ENCODE assay signal across 17 cellular contexts in the genomic region with DNA sequence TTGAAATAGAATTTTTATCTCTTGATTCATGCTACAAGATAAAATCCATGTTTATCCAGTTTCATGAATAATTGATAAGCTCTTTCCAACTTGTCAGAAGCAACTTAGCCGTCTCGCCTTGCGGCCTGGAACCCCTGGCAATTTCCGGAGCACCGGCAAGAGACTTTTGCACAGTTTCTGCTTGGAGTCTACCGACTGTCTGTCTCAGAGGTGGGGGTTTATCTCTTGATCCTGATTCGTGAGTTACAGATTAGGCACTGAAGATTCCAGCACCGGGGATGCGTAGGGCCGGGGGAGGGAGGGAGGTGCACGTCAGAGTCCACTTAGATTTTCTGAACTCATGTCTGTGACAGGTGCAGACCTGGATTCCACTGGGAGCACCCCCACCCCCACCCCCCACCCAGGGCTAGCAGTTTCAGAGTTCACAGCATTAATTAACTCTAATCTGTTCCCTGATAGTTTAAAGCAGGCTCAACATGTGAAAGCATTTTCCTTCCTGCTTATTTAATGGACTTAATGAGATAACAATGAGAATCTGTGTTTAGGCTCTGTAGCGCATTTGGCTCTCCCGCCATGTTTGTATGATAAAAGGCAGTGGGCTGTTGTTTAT. TPM values are rescaled to one million over a fixed set of nuclear protein-coding genes. Genes with fewer than 3 reads are reported as not detected.
DNase-seq lines count a peak whose midpoint lies in the region; TF ChIP-seq lines count a peak whose summit lies in the region.
"Had no signal": no experiment of that assay in that cellular context is flagged by ENCODE, and none has a peak within 500 bp of the region (broad histone marks: within the 10 kb centered on the region; RNA-seq: fewer than 3 reads in every experiment).

No MANE protein-coding gene starts in this region.

- no peaks in the 10 kb centered on the region for H3K79me2 ChIP-seq in mesendoderm (ENCODE audit: control insufficient read depth, insufficient read depth, low read length)

- TF ChIP-seq CTCF in ascending aorta (IDR thresholded peaks at IDR 0.05) (no peak), GM10266 (IDR thresholded peaks at IDR 0.05; ENCODE audit: control insufficient read depth, insufficient read depth, low read depth, missing control alignments) (no peak)

- H2BK120ac ChIP-seq in mesendoderm (ENCODE audit: low read depth, low read length) = no peak overlapping the region

- H3K27ac ChIP-seq in ascending aorta (peak overlapping the region; percentile 15 to 45), mesendoderm (ENCODE audit: low read depth, low read length) (no peak overlapping the region)
- H3K27ac ChIP-seq: vagina had no signal

- peaks cover 10 to 11% of the 10 kb centered on the region in 2 donors for H3K9me3 ChIP-seq in ascending aorta

- no peaks in the 10 kb centered on the region for H3K27me3 ChIP-seq in ascending aorta
- no peaks in the 10 kb centered on the region for H3K27me3 ChIP-seq in mesendoderm (ENCODE audit: insufficient read depth, low read length, poor library complexity)
- H3K27me3 ChIP-seq: vagina had no signal

- H4K5ac ChIP-seq in mesendoderm (ENCODE audit: low read length) = no peak overlapping the region

- H3K4me1 ChIP-seq in ascending aorta = peaks cover 0 to 13% of the 10 kb centered on the region in 2 donors
- H3K4me1 ChIP-seq in mesendoderm (ENCODE audit: control insufficient read depth, low read depth, low read length) = no peaks in the 10 kb centered on the region
- H3K4me1 ChIP-seq: vagina had no signal

- H3K56ac ChIP-seq in mesendoderm (ENCODE audit: low read length) = no peak overlapping the region

- H3K79me1 ChIP-seq in mesendoderm (ENCODE audit: low read length) = no peaks in the 10 kb centered on the region

- H2BK5ac ChIP-seq in mesendoderm (ENCODE audit: low read length) = no peak overlapping the region

- DNase-seq in A172 (ENCODE audit: low spot score) (peak; percentile 30), M059J (ENCODE audit: low read depth) (peak; percentile 60), ascending aorta (ENCODE audit: low spot score in 2 of 2) (no peak), mesendoderm (peak; percentile 71), NAMALWA (ENCODE audit: low spot score) (no peak), GM10266 (ENCODE audit: extremely low spot score) (no peak), ecto neural progenitor cell (ENCODE audit: low spot score) (no peak), NK-92 (lab: John Stamatoyannopoulos, UW; ENCODE audit: unreplicated experiment) (no peak)
- DNase-seq: ACHN; activated CD4-positive, alpha-beta memory T cell treated with anti-CD3 and anti-CD28 coated beads, Interleukin-2, amount 10 ng/mL, durations not matched to agents 7 days and 5 days; amygdala; MM.1S; natural killer cell; NCI-H446; T-helper 1 cell had no signal

- no peak overlapping the region for H3K23ac ChIP-seq in mesendoderm (ENCODE audit: low read length)

- H4K8ac ChIP-seq in mesendoderm (ENCODE audit: low read depth, low read length) = no peak overlapping the region

- no peak overlapping the region for H3K4ac ChIP-seq in mesendoderm (ENCODE audit: low read depth, low read length)

- H3K4me3 ChIP-seq in ascending aorta (peak overlapping the region in 1 of 2 donors; percentile 16), mesendoderm (ENCODE audit: low read length) (no peak overlapping the region)
- H3K4me3 ChIP-seq: vagina had no signal

- H3K18ac ChIP-seq in mesendoderm (ENCODE audit: low read length) = no peak overlapping the region

- intact Hi-C loops in ascending aorta (cut with DNase I) = no loop called here

- WGBS in mesendoderm (ENCODE audit: extremely low coverage, insufficient coverage, low lambda C conversion rate) = no CpG with 5 or more reads among the region's 13 CpGs

- H3K36me3 ChIP-seq in ascending aorta (no peaks in the 10 kb centered on the region), mesendoderm (ENCODE audit: control insufficient read depth, insufficient read depth, low read length) (no peaks in the 10 kb centered on the region)
- H3K36me3 ChIP-seq: vagina had no signal

- H2BK15ac ChIP-seq in mesendoderm (replicated peaks; ENCODE audit: low read depth) = no peak overlapping the region

- H3K9ac ChIP-seq in mesendoderm (ENCODE audit: low read length) = no peak overlapping the region

- no peak overlapping the region for H2AK5ac ChIP-seq in mesendoderm (ENCODE audit: low read length)

- no peak overlapping the region for H3K4me2 ChIP-seq in mesendoderm (ENCODE audit: low read length)

RNA-seq across cellular contexts. Expression of a gene that starts 8.0 kb away (rescaled TPM):
- 0.78 and 2.4 TPM in 2 replicates for total RNA-seq in A172 (2014; rRNA removed; shearing (Covaris generic))
- total RNA-seq in M059J (2014; rRNA removed; shearing (Covaris generic)) = 14.2 and 24.2 TPM in 2 replicates
- 2.1 TPM for total RNA-seq in ascending aorta
- polyA plus RNA-seq in mesendoderm (2013, experiment 1 of 2) = 0.39 TPM
- 0.53 TPM for polyA plus RNA-seq in mesendoderm (2013, experiment 2 of 2)
- total RNA-seq: activated CD4-positive, alpha-beta memory T cell treated with anti-CD3 and anti-CD28 coated beads, Interleukin-2, amount 10 ng/mL, durations not matched to agents 7 days and 5 days; cerebellum; natural killer cell had no signal

Comparison
In these comparisons a context has a peak if more than half of its experiments do, and no peak if none do; other contexts are left out.
1. DNase-seq: peak in A172 (single experiment), M059J (single experiment) and mesendoderm (single experiment); none in ascending aorta (0 of 2), NAMALWA (single experiment), GM10266 (single experiment), ecto neural progenitor cell (single experiment) and NK-92 (single experiment).